17 cellular contexts compared by ENCODE assay signal in genomic region chrX:20409991-20410390, GRCh38.
DNase-seq lines count a peak whose midpoint lies in the region; ATAC-seq, FAIRE-seq and TF ChIP-seq lines count a peak whose summit lies in the region.
"Had no signal": no experiment of that assay in that cellular context is flagged by ENCODE, and none has a peak within 500 bp of the region (broad histone marks: within the 10 kb centered on the region; RNA-seq: fewer than 3 reads in every experiment).

No MANE protein-coding gene starts in this region.

- H3K36me3 Mint-ChIP-seq in astrocyte (ENCODE audit: low read depth, unreplicated experiment), result no peaks in the 10 kb centered on the region
- H3K36me3 Mint-ChIP-seq in CD4-positive, alpha-beta memory T cell, result no peaks in the 10 kb centered on the region

- no peak overlapping the region for H3K4me2 ChIP-seq in astrocyte (ENCODE audit: low read length)

- no peaks in the 10 kb centered on the region for H3K79me2 ChIP-seq in astrocyte (ENCODE audit: insufficient read depth, low read length)

- peaks cover 2% of the 10 kb centered on the region for H3K9me3 Mint-ChIP-seq in astrocyte (ENCODE audit: unreplicated experiment)
- H3K9me3 Mint-ChIP-seq in CD4-positive, alpha-beta memory T cell, result peaks cover 0 to 6% (median 0%) of the 10 kb centered on the region in 8 donors

- no peaks in the 10 kb centered on the region for H3K4me1 ChIP-seq in astrocyte (ENCODE audit: insufficient read depth, low read length)
- H3K4me1 ChIP-seq in right lobe of liver, result no peaks in the 10 kb centered on the region
- H3K4me1 ChIP-seq in CD4-positive, alpha-beta memory T cell (ENCODE audit: insufficient read depth, low read length), result peaks cover 35% of the 10 kb centered on the region
- H3K4me1 ChIP-seq in lower lobe of right lung, result no peaks in the 10 kb centered on the region

- intact Hi-C loops in right lobe of liver (cut with DNase I), result no loop called here
- intact Hi-C loops in CD4-positive, alpha-beta memory T cell (cut with micrococcal nuclease), result no loop called here
- intact Hi-C loops in lower lobe of right lung (cut with DNase I), result no loop called here

- no peaks in the 10 kb centered on the region for H4K20me1 ChIP-seq in astrocyte (ENCODE audit: insufficient read depth, low read length)

- H3K4me3 Mint-ChIP-seq in astrocyte (ENCODE audit: unreplicated experiment), result no peak overlapping the region
- H3K4me3 Mint-ChIP-seq in CD4-positive, alpha-beta memory T cell, result no peak overlapping the region
- H3K4me3 Mint-ChIP-seq: B cell; CD4-positive, alpha-beta T cell; HFFc6 had no signal

- POLR2A ChIA-PET in CD4-positive, alpha-beta memory T cell (lab: Charles Lee; ENCODE audit: partially characterized antibody), result interaction anchor here (0.6 kb wide), 1 partner anchor 15 kb away, joined by 3 read pairs; no protein-coding TSS in a partner anchor

- no peaks in the 10 kb centered on the region for H3K36me3 ChIP-seq in astrocyte (ENCODE audit: insufficient read depth, low read length)
- H3K36me3 ChIP-seq in right lobe of liver, result no peaks in the 10 kb centered on the region
- no peaks in the 10 kb centered on the region for H3K36me3 ChIP-seq in CD4-positive, alpha-beta memory T cell (ENCODE audit: insufficient read depth, low read length)
- H3K36me3 ChIP-seq in lower lobe of right lung, result no peaks in the 10 kb centered on the region

- no peak for TF ChIP-seq CTCF in astrocyte (IDR thresholded peaks at IDR 0.05; ENCODE audit: insufficient read depth, low read depth, low read length)
- TF ChIP-seq CTCF in right lobe of liver (IDR thresholded peaks at IDR 0.05), result no peak
- no peak for TF ChIP-seq CTCF in lower lobe of right lung (IDR thresholded peaks at IDR 0.05)

- no peak overlapping the region for H3K27ac Mint-ChIP-seq in astrocyte (ENCODE audit: unreplicated experiment)
- H3K27ac Mint-ChIP-seq in CD4-positive, alpha-beta memory T cell, result no peak overlapping the region
- H3K27ac Mint-ChIP-seq: B cell; CD4-positive, alpha-beta T cell; HFFc6 had no signal

- CTCF ChIA-PET in CD4-positive, alpha-beta memory T cell (lab: Charles Lee; ENCODE audit: partially characterized antibody), result interaction anchor here (1.1 kb wide), 1 partner anchor 157 kb away, joined by 3 read pairs; no protein-coding TSS in a partner anchor

- peaks cover 4% of the 10 kb centered on the region for H3K27me3 Mint-ChIP-seq in astrocyte (ENCODE audit: low read depth, unreplicated experiment)
- no peaks in the 10 kb centered on the region for H3K27me3 Mint-ChIP-seq in CD4-positive, alpha-beta memory T cell
- H3K27me3 Mint-ChIP-seq: B cell; CD4-positive, alpha-beta T cell had no signal

- H3K9ac ChIP-seq in astrocyte (ENCODE audit: low read length), result no peak overlapping the region

- DNase-seq in DMS153 (lab: John Stamatoyannopoulos, UW), result peak; percentile 50
- DNase-seq in DMS53 treated with DMSO at 0.1 percent for 48 hours (lab: John Stamatoyannopoulos, UW; ENCODE audit: unreplicated experiment), result peak; percentile 49
- DNase-seq in astrocyte (ENCODE audit: low read depth), result no peak
- DNase-seq in right lobe of liver, result no peak
- DNase-seq in CD4-positive, alpha-beta memory T cell, result no peak
- no peak for DNase-seq in lower lobe of right lung
- no peak for DNase-seq in putamen (ENCODE audit: low spot score)
- DNase-seq: C1 segment of cervical spinal cord; CD4-positive, alpha-beta T cell; COR-L47; DND-41; GDM1; HCEC 1CT; HFFc6 had no signal

- peak; percentile 13 for FAIRE-seq in astrocyte (lab: Jason Lieb, UNC)
- FAIRE-seq: A204.1, GM12892 had no signal

- H3K27ac ChIP-seq in astrocyte (ENCODE audit: low read depth, low read length), result no peak overlapping the region
- H3K27ac ChIP-seq in right lobe of liver, result no peak overlapping the region
- H3K27ac ChIP-seq in CD4-positive, alpha-beta memory T cell (ENCODE audit: low read depth, low read length), result no peak overlapping the region
- H3K27ac ChIP-seq in lower lobe of right lung, result no peak overlapping the region

- H2AFZ ChIP-seq in astrocyte (ENCODE audit: low read depth, low read length), result no peak overlapping the region

- no peaks in the 10 kb centered on the region for H3K9me3 ChIP-seq in astrocyte (ENCODE audit: insufficient read depth, low read depth, low read length)
- no peaks in the 10 kb centered on the region for H3K9me3 ChIP-seq in right lobe of liver
- no peaks in the 10 kb centered on the region for H3K9me3 ChIP-seq in CD4-positive, alpha-beta memory T cell (ENCODE audit: control insufficient read depth in 1 of 2, low read length in 2 of 2)
- no peaks in the 10 kb centered on the region for H3K9me3 ChIP-seq in lower lobe of right lung

- 41% methylated on average over 6 of the region's 6 CpGs for WGBS in right lobe of liver (ENCODE audit: insufficient coverage, low coverage, low lambda C conversion rate, missing lambda C conversion rate)

- no peak for TF ChIP-seq POLR2A in right lobe of liver (IDR thresholded peaks at IDR 0.05)

- H3K4me3 ChIP-seq in astrocyte (ENCODE audit: insufficient read depth, low read depth, low read length) (no peak overlapping the region), right lobe of liver (no peak overlapping the region), lower lobe of right lung (no peak overlapping the region)
- no peak overlapping the region for H3K4me3 ChIP-seq in CD4-positive, alpha-beta memory T cell (ENCODE audit: low read length in 2 of 2)

- H3K27me3 ChIP-seq in astrocyte (ENCODE audit: insufficient read depth, low read length) (no peaks in the 10 kb centered on the region), right lobe of liver (no peaks in the 10 kb centered on the region), lower lobe of right lung (ENCODE audit: low read depth) (no peaks in the 10 kb centered on the region)
- no peaks in the 10 kb centered on the region for H3K27me3 ChIP-seq in CD4-positive, alpha-beta memory T cell (ENCODE audit: insufficient read depth, low read length)

- H3K4me1 Mint-ChIP-seq in astrocyte (ENCODE audit: low read depth, unreplicated experiment), result no peaks in the 10 kb centered on the region
- peaks cover 20 to 39% (median 25%) of the 10 kb centered on the region in 4 donors for H3K4me1 Mint-ChIP-seq in CD4-positive, alpha-beta memory T cell

- ATAC-seq in right lobe of liver (peak; percentile 70 to 89 (median 74)), lower lobe of right lung (no peak)

Comparison
In these comparisons a context has a peak if more than half of its experiments do, and no peak if none do; other contexts are left out.
1. DNase-seq: peak in DMS153 (single experiment) and DMS53 treated with DMSO at 0.1 percent for 48 hours (single experiment); none in astrocyte (single experiment), right lobe of liver (0 of 3), CD4-positive, alpha-beta memory T cell (0 of 5), lower lobe of right lung (single experiment) and putamen (single experiment).
2. ATAC-seq: peak in right lobe of liver (4 of 4); none in lower lobe of right lung (0 of 2).